In genomic region chr11:82867495-82868082, GRCh38 we compare ENCODE assay signal across 8 cellular contexts. TPM values are rescaled to one million over a fixed set of nuclear protein-coding genes. Genes with fewer than 3 reads are reported as not detected.
DNase-seq lines count a peak whose midpoint lies in the region; ATAC-seq and TF ChIP-seq lines count a peak whose summit lies in the region.

No MANE protein-coding gene starts in this region.

- POLR2A ChIA-PET in activated CD4-positive, alpha-beta T cell treated with anti-CD3 and anti-CD28 coated beads, Interleukin-2, amount 10 ng/mL, durations not matched to agents 7 days and 5 days (lab: Charles Lee) = no interaction called here

- no peaks in the 10 kb centered on the region for H3K4me1 ChIP-seq in colonic mucosa
- H3K4me1 ChIP-seq in liver (ENCODE audit: control insufficient read depth in 4 of 4, insufficient read depth in 4 of 4, low read length in 3 of 4) = peaks cover 1 to 12% (median 8%) of the 10 kb centered on the region in 4 donors

- H3K27ac ChIP-seq in colonic mucosa (no peak overlapping the region), liver (ENCODE audit: low read depth in 1 of 2, low read length in 2 of 2) (no peak overlapping the region)

- CTCF ChIA-PET in activated CD4-positive, alpha-beta T cell treated with anti-CD3 and anti-CD28 coated beads, Interleukin-2, amount 10 ng/mL, durations not matched to agents 7 days and 5 days (lab: Charles Lee) = interaction anchor here (0.6 to 2.1 kb wide), 9 partner anchors 10 to 485 kb away, joined by 3 to 15 read pairs (median 3); partner anchors contain the start of genes DDIAS and PRCP

- WGBS in liver = 15% methylated on average over 10 of the region's 10 CpGs

- no peak overlapping the region for H3K4me3 ChIP-seq in colonic mucosa
- H3K4me3 ChIP-seq in liver (ENCODE audit: low read depth in 1 of 3, low read length in 3 of 3) = peak overlapping the region in 1 of 3 donors; percentile 26

- intact Hi-C loops in colonic mucosa (cut with DNase I) = no loop called here

- no peaks in the 10 kb centered on the region for H3K9me3 ChIP-seq in colonic mucosa
- no peaks in the 10 kb centered on the region for H3K9me3 ChIP-seq in liver (ENCODE audit: control insufficient read depth in 4 of 4, low read length in 3 of 4)

- H3K9me3 Mint-ChIP-seq in activated CD4-positive, alpha-beta T cell treated with anti-CD3 and anti-CD28 coated beads, Interleukin-2, amount 10 ng/mL, durations not matched to agents 7 days and 5 days = no peaks in the 10 kb centered on the region

- ATAC-seq in HG03175 (IDR thresholded peaks at IDR 0.05; ENCODE audit: unreplicated experiment) (peak; percentile 56), HG03097 (IDR thresholded peaks at IDR 0.05; ENCODE audit: low FRiP score, unreplicated experiment) (no peak)

- H3K27me3 Mint-ChIP-seq in activated CD4-positive, alpha-beta T cell treated with anti-CD3 and anti-CD28 coated beads, Interleukin-2, amount 10 ng/mL, durations not matched to agents 7 days and 5 days = peaks cover 7% of the 10 kb centered on the region

- DNase-seq in DMS79 treated with DMSO at 0.1 percent for 48 hours (lab: John Stamatoyannopoulos, UW) = peak; percentile 86
- DNase-seq in NCI-H526 treated with DMSO at 0.1 percent for 48 hours (lab: John Stamatoyannopoulos, UW) = peak; percentile 63
- DNase-seq in activated CD4-positive, alpha-beta T cell treated with anti-CD3 and anti-CD28 coated beads, Interleukin-2, amount 10 ng/mL, durations not matched to agents 7 days and 5 days = peak; percentile 89
- peak; percentile 86 for DNase-seq in colonic mucosa
- DNase-seq in stimulated activated CD4-positive, alpha-beta T cell treated with anti-CD3 and anti-CD28 coated beads, TNF-alpha, amount 100 ng/mL, for 1 hour (ENCODE audit: low read depth in 3 of 3, low spot score in 1 of 3) = peak; percentile 41 to 55 (median 44)

- TF ChIP-seq RAD21 in liver (IDR thresholded peaks at IDR 0.05) = peak; percentile 78 to 85

- no peak overlapping the region for H3K27ac Mint-ChIP-seq in activated CD4-positive, alpha-beta T cell treated with anti-CD3 and anti-CD28 coated beads, Interleukin-2, amount 10 ng/mL, durations not matched to agents 7 days and 5 days

- TF ChIP-seq CTCF in colonic mucosa (IDR thresholded peaks at IDR 0.05) = peak; percentile 52
- TF ChIP-seq CTCF in liver (IDR thresholded peaks at IDR 0.05; ENCODE audit: low read depth, low read length, missing input control) = peak; percentile 73

- peaks cover 13% of the 10 kb centered on the region for H3K4me1 Mint-ChIP-seq in activated CD4-positive, alpha-beta T cell treated with anti-CD3 and anti-CD28 coated beads, Interleukin-2, amount 10 ng/mL, durations not matched to agents 7 days and 5 days

- H3K4me3 Mint-ChIP-seq in activated CD4-positive, alpha-beta T cell treated with anti-CD3 and anti-CD28 coated beads, Interleukin-2, amount 10 ng/mL, durations not matched to agents 7 days and 5 days = no peak overlapping the region

- H3K36me3 Mint-ChIP-seq in activated CD4-positive, alpha-beta T cell treated with anti-CD3 and anti-CD28 coated beads, Interleukin-2, amount 10 ng/mL, durations not matched to agents 7 days and 5 days (ENCODE audit: low read depth) = no peaks in the 10 kb centered on the region

- H3K36me3 ChIP-seq in colonic mucosa (no peaks in the 10 kb centered on the region), liver (ENCODE audit: control insufficient read depth in 4 of 4, insufficient read depth in 3 of 4, low read depth in 1 of 4, low read length in 3 of 4) (no peaks in the 10 kb centered on the region)

- no peaks in the 10 kb centered on the region for H3K27me3 ChIP-seq in colonic mucosa
- H3K27me3 ChIP-seq in liver (ENCODE audit: control insufficient read depth in 4 of 4, insufficient read depth in 4 of 4, low read length in 3 of 4) = no peaks in the 10 kb centered on the region

- H3K9ac ChIP-seq in colonic mucosa (ENCODE audit: low read depth in 2 of 2, low read length in 2 of 2) = peak overlapping the region in 1 of 2 donors; percentile 9
- peak overlapping the region in 1 of 2 donors; percentile 24 for H3K9ac ChIP-seq in liver (ENCODE audit: low read depth in 1 of 2, low read length in 2 of 2)

TF ChIP-seq in liver, 16 proteins besides CTCF, POLR2A, EP300 and RAD21:
- no peak for TF ChIP-seq TAF1 (conservative IDR thresholded peaks at IDR 0.05)

RNA-seq across cellular contexts. Expression of gene PRCP, which starts 32.6 kb away (rescaled TPM):
- 10 to 100 TPM; 22.1 to 22.5 TPM for total RNA-seq in activated CD4-positive, alpha-beta T cell treated with anti-CD3 and anti-CD28 coated beads, Interleukin-2, amount 10 ng/mL, durations not matched to agents 7 days and 5 days
- 10 to 100 TPM; 24.9 to 41.3 TPM for total RNA-seq in colonic mucosa
- total RNA-seq in liver = 10 to 100 TPM; 27.3 to 38.7 TPM
- polyA plus RNA-seq in liver = 10 to 100 TPM; 43.8 to 55.2 TPM

RNA-seq across cellular contexts. Expression of gene DDIAS, which starts 33.9 kb away (rescaled TPM):
- 10 to 100 TPM; 14.7 to 14.8 TPM for total RNA-seq in activated CD4-positive, alpha-beta T cell treated with anti-CD3 and anti-CD28 coated beads, Interleukin-2, amount 10 ng/mL, durations not matched to agents 7 days and 5 days
- 1 to 10 TPM; 2.5 to 7.8 TPM for total RNA-seq in colonic mucosa
- 1 to 10 TPM in 1 of 2 donors, under 1 TPM in 1; 0.25 to 8.4 TPM for total RNA-seq in liver
- under 1 TPM; 0.32 to 0.62 TPM for polyA plus RNA-seq in liver
